ENCODE assay signal across 10 cellular contexts in the genomic region with DNA sequence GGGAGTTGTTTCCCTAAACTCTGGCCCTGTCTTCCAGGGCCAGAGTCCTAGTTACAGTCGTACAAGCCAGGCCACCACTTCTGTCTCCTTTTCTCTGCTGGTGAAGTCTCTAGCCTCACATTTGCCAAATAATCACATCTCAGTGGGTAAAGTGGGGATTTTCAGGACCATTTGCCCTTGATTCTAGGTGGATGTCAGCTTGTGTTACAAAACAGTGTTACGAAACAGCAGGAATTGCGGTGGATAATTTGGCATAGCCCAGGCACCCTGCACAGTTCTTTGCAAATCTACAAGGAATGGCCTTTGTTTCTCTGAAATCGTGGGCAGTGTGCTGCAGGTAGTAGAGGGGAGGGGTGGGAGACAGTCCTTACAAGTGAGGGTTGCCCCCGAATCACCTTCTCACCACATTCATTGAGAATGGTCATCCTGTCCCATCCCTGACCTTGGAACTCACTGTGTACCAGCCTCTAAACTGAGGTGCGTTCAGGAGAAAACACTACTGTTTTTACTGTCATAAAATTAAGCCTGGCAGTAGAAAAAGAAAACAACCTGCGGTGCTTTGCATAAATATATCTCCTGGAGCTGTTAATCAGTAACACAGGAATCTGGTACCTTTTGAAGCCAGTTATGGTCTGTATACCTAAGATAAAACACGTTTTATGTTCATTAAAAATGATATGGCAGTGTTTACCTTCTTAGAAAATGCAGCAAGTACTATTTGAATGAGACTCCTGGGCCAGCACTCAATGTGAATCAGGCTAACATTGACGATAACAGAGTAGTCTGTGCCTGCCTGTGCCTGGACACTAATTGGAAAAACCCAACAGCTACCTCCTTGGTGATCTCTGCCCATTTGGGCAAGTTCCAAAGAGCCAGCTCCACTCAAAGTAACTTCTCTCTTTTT. TPM values are rescaled to one million over a fixed set of nuclear protein-coding genes. Genes with fewer than 3 reads are reported as not detected.
DNase-seq lines count a peak whose midpoint lies in the region; ATAC-seq and TF ChIP-seq lines count a peak whose summit lies in the region.
"Had no signal": no experiment of that assay in that cellular context is flagged by ENCODE, and none has a peak within 500 bp of the region (broad histone marks: within the 10 kb centered on the region; RNA-seq: fewer than 3 reads in every experiment).

No MANE protein-coding gene starts in this region.

- H2AFZ ChIP-seq in smooth muscle cell (ENCODE audit: low read depth) = no peak overlapping the region

- TF ChIP-seq CTCF in fibroblast of pulmonary artery (IDR thresholded peaks at IDR 0.05; ENCODE audit: low read length, missing control alignments) (no peak), smooth muscle cell (IDR thresholded peaks at IDR 0.05; ENCODE audit: borderline replicate concordance, insufficient read depth, poor library complexity, severe bottlenecking) (no peak)

- H3K4me3 ChIP-seq in fibroblast of pulmonary artery (replicated peaks; ENCODE audit: low read depth, low read length) = no peak overlapping the region
- H3K4me3 ChIP-seq in skeletal muscle tissue (ENCODE audit: low read length in 3 of 3) = no peak overlapping the region
- H3K4me3 ChIP-seq in smooth muscle cell = no peak overlapping the region

- H3K36me3 ChIP-seq in skeletal muscle tissue (ENCODE audit: control insufficient read depth in 3 of 3, insufficient read depth in 3 of 3, low read length in 3 of 3) (no peaks in the 10 kb centered on the region), smooth muscle cell (ENCODE audit: low read depth) (no peaks in the 10 kb centered on the region)

- H3K36me3 Mint-ChIP-seq in T-cell = no peaks in the 10 kb centered on the region

- POLR2A ChIA-PET in T-cell (lab: Charles Lee) = no interaction called here

- peak; percentile 26 for ATAC-seq in GM19463 (IDR thresholded peaks at IDR 0.05; ENCODE audit: unreplicated experiment)
- ATAC-seq in T-cell (replicated peaks in 1 of 4) = no peak

- H3K4me1 ChIP-seq in skeletal muscle tissue (ENCODE audit: control insufficient read depth in 3 of 3, insufficient read depth in 3 of 3, low read length in 3 of 3) (peaks cover 72 to 91% (median 88%) of the 10 kb centered on the region in 3 donors), smooth muscle cell (ENCODE audit: low read depth) (peaks cover 19% of the 10 kb centered on the region)

- CTCF ChIA-PET in T-cell (lab: Charles Lee) = no interaction called here

- H3F3A ChIP-seq in smooth muscle cell (ENCODE audit: low read depth) = peaks cover 7% of the 10 kb centered on the region

- no peak overlapping the region for H3K4me2 ChIP-seq in smooth muscle cell

- no peaks in the 10 kb centered on the region for H3K9me3 Mint-ChIP-seq in T-cell
- H3K9me3 Mint-ChIP-seq: T-helper 2 cell treated with Interferon-gamma antibody and Interleukin-4, amounts not matched to agents 5 μg/mL and 100 μg/mL, for 36 hours had no signal

- H3K27me3 ChIP-seq in skeletal muscle tissue (ENCODE audit: control insufficient read depth in 3 of 3, insufficient read depth in 3 of 3, low read length in 3 of 3) (no peaks in the 10 kb centered on the region), smooth muscle cell (ENCODE audit: low read depth) (no peaks in the 10 kb centered on the region)

- H3K9me3 ChIP-seq in skeletal muscle tissue (ENCODE audit: control insufficient read depth in 3 of 3, low read length in 3 of 3) (no peaks in the 10 kb centered on the region), smooth muscle cell (replicated peaks; ENCODE audit: low read depth) (no peaks in the 10 kb centered on the region)

- WGBS in smooth muscle cell (ENCODE audit: low lambda C conversion rate) = 90% methylated on average over 9 of the region's 9 CpGs

- peak; percentile 64 for DNase-seq in LoVo (ENCODE audit: low spot score)
- DNase-seq in fibroblast of pulmonary artery (ENCODE audit: low read depth) = peak; percentile 45
- no peak for DNase-seq in RKO (ENCODE audit: low spot score)
- DNase-seq in T-cell = no peak
- no peak for DNase-seq in smooth muscle cell (lab: John Stamatoyannopoulos, UW; ENCODE audit: unreplicated experiment)
- no peak for DNase-seq in activated gamma-delta T cell (lab: John Stamatoyannopoulos, UW)
- DNase-seq: hypothalamus had no signal

- H3K9ac ChIP-seq in skeletal muscle tissue (ENCODE audit: low read depth in 1 of 3, low read length in 3 of 3) = peak overlapping the region; percentile 36 to 58 (median 47)
- H3K9ac ChIP-seq in smooth muscle cell (ENCODE audit: low read depth) = no peak overlapping the region

- H3K27ac ChIP-seq in skeletal muscle tissue (ENCODE audit: low read depth, low read length) (peak overlapping the region; percentile 95), smooth muscle cell (ENCODE audit: low read depth) (no peak overlapping the region)

- peaks cover 0 to 6% (median 4%) of the 10 kb centered on the region in 3 donors for H3K4me1 Mint-ChIP-seq in T-cell

- H3K79me2 ChIP-seq in smooth muscle cell (ENCODE audit: low read depth) = no peaks in the 10 kb centered on the region

- H3K4me3 Mint-ChIP-seq in T-cell = no peak overlapping the region
- H3K4me3 Mint-ChIP-seq: T-helper 2 cell treated with Interferon-gamma antibody and Interleukin-4, amounts not matched to agents 5 μg/mL and 100 μg/mL, for 36 hours had no signal

- no peaks in the 10 kb centered on the region for H4K20me1 ChIP-seq in smooth muscle cell (ENCODE audit: low read depth)

- H3K27ac Mint-ChIP-seq in T-cell = no peak overlapping the region
- H3K27ac Mint-ChIP-seq: T-helper 2 cell treated with Interferon-gamma antibody and Interleukin-4, amounts not matched to agents 5 μg/mL and 100 μg/mL, for 36 hours had no signal

- H3K27me3 Mint-ChIP-seq in T-cell = no peaks in the 10 kb centered on the region

RNA-seq across cellular contexts. Expression of a gene that starts 44.3 kb away (rescaled TPM):
- 3.1 TPM for total RNA-seq in skeletal muscle tissue
- 1 to 10 TPM; 1.9 to 6.0 (median 5.0) TPM for total RNA-seq in T-cell
- total RNA-seq in smooth muscle cell = 9.4 and 23.5 TPM in 2 replicates
- polyA plus RNA-seq in smooth muscle cell = 31.3 and 45.6 TPM in 2 replicates

Comparison
In these comparisons a context has a peak if more than half of its experiments do, and no peak if none do; other contexts are left out.
1. DNase-seq: peak in LoVo (single experiment) and fibroblast of pulmonary artery (single experiment); none in RKO (single experiment), T-cell (0 of 34), smooth muscle cell (single experiment) and activated gamma-delta T cell (single experiment).